In genomic region chr14:76377675-76378074, GRCh38 we compare ENCODE assay signal across 2 cellular contexts.
TF ChIP-seq lines count a peak whose summit lies in the region.

No MANE protein-coding gene starts in this region.

TF ChIP-seq in HEK293, 187 proteins besides CTCF, POLR2A, EP300 and RAD21:
- TF ChIP-seq ZNF292 (tag by site-specific recombination; IDR thresholded peaks at IDR 0.05; ENCODE audit: borderline replicate concordance, low read depth) = no peak
- TF ChIP-seq ZNF624 (tag by site-specific recombination; IDR thresholded peaks at IDR 0.05) = no peak
- no peak for TF ChIP-seq ZNF133 (tag by site-specific recombination; IDR thresholded peaks at IDR 0.05)
- no peak for TF ChIP-seq ZNF580 (tag by site-specific recombination; IDR thresholded peaks at IDR 0.05)
- TF ChIP-seq ZNF148 (tag by site-specific recombination; IDR thresholded peaks at IDR 0.05; ENCODE audit: borderline replicate concordance) = no peak
- no peak for TF ChIP-seq BCL6B (tag by site-specific recombination; IDR thresholded peaks at IDR 0.05)

TF ChIP-seq in H1, 55 proteins besides CTCF, POLR2A, EP300 and RAD21:
- no peak for TF ChIP-seq CHD1 (IDR thresholded peaks at IDR 0.05; ENCODE audit: low read depth, low read length)
- no peak for TF ChIP-seq ATF2 (IDR thresholded peaks at IDR 0.05; ENCODE audit: low read length)
- no peak for TF ChIP-seq MAFK (IDR thresholded peaks at IDR 0.05; ENCODE audit: low read depth, low read length)
- TF ChIP-seq YY1 (IDR thresholded peaks at IDR 0.05; ENCODE audit: low read depth, low read length) = no peak
- no peak for TF ChIP-seq CBX5 (IDR thresholded peaks at IDR 0.05; ENCODE audit: low read depth, low read length)
- no peak for TF ChIP-seq CREB1 (IDR thresholded peaks at IDR 0.05)
- TF ChIP-seq SUZ12 (IDR thresholded peaks at IDR 0.05; ENCODE audit: low read length) = no peak
- no peak for TF ChIP-seq RBBP5 (IDR thresholded peaks at IDR 0.05; ENCODE audit: borderline replicate concordance, low read depth, low read length)
- no peak for TF ChIP-seq CHD7 (IDR thresholded peaks at IDR 0.05; ENCODE audit: insufficient replicate concordance, low read length)
- TF ChIP-seq SIRT6 (IDR thresholded peaks at IDR 0.05; ENCODE audit: low read length) = no peak
